Comparison of ENCODE assay signal across 6 cellular contexts in the genomic region with DNA sequence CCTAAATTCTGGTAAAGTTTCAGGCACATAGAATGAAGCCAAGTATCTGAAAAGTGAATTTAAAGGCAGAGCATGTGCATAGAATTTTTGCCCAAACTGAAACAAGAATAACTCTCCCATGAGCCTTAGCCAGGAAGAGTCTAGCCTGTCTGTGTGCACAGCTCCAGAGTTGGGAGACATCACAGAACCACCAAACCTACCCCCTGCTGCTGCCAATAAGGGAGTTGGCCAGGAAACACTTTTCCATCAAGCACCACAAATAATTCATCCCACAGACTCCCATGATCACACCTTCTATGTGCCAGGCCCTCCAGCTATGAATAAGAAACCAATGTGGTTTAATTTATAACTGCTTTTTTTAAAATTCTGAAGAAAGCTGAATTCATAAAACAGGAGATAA. TPM values are rescaled to one million over a fixed set of nuclear protein-coding genes. Genes with fewer than 3 reads are reported as not detected.
"Had no signal": no experiment of that assay in that cellular context is flagged by ENCODE, and none has a peak within 500 bp of the region (broad histone marks: within the 10 kb centered on the region; RNA-seq: fewer than 3 reads in every experiment).

No MANE protein-coding gene starts in this region.

- H3K27ac ChIP-seq: HL-60 had no signal

- H3K4me3 ChIP-seq: K562 had no signal

- ATAC-seq: HepG2, K562 had no signal

- DNase-seq: IMR-90 had no signal

RNA-seq across cellular contexts. Expression of a gene that starts 27.0 kb away (rescaled TPM):
- total RNA-seq: HT1080, K562 had no signal
- polyA plus RNA-seq: IgD-negative memory B cell, K562 had no signal
